7 cellular contexts compared by ENCODE assay signal in the genomic region with DNA sequence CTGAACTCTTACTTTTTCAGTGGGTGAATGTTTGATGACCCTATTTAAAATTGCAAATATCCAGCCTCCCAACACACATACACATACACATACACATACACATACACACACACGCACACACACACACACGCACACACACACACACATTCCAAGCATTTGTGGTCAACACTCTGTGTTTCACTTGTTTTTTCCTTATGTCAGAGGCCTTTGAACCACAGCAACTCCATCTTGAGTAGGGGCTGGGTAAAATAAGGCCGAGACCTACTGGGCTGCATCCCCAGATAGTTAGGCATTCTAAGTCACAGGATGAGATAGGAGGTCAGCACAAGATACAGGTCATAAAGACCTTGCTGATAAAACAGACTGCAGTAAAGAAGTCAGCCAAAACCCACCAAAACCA. TPM values are rescaled to one million over a fixed set of nuclear protein-coding genes. Genes with fewer than 3 reads are reported as not detected.
DNase-seq lines count a peak whose midpoint lies in the region; ATAC-seq, FAIRE-seq and TF ChIP-seq lines count a peak whose summit lies in the region.
"Not testable (repeated sequence)": the region's sequence is repeated elsewhere in the genome, so short reads cannot be mapped to it uniquely, and the experiment has no call there.

No MANE protein-coding gene starts in this region.

- 80% methylated on average over 3 of the region's 3 CpGs for WGBS in K562 (ENCODE audit: insufficient coverage, low coverage, missing lambda C conversion rate)

- not testable (repeated sequence) for TF ChIP-seq RAD21 in K562 (CRISPR knock-in tag; conservative IDR thresholded peaks at IDR 0.05 in 1 of 2, IDR thresholded peaks at IDR 0.05 in 1 of 2)

- not testable (repeated sequence) for H2AFZ ChIP-seq in GM23338; PC-3 (ENCODE audit: low read length)
- H2AFZ ChIP-seq in K562 (ENCODE audit: low read depth, low read length) (peak overlapping the region; percentile 86), neuron (ENCODE audit: low read depth, low read length) (peak overlapping the region; percentile 67)

- not testable (repeated sequence) for H3K27me3 ChIP-seq in Caco-2 (replicated peaks; ENCODE audit: control insufficient read depth, insufficient read depth, low read length); GM23338 (ENCODE audit: insufficient read depth); PC-3 (ENCODE audit: low read length); K562 (ENCODE audit: control insufficient read depth in 2 of 2, insufficient read depth in 2 of 2, low read length in 2 of 2); endocrine pancreas (ENCODE audit: control insufficient read depth, insufficient read depth, low read length); neuron (ENCODE audit: insufficient read depth, low read length)

- in situ Hi-C loops in K562 (cut with MboI): not testable (repeated sequence)

- H3K9me3 Mint-ChIP-seq in Caco-2 (ENCODE audit: unreplicated experiment); GM23338: not testable (repeated sequence)

- not testable (repeated sequence) for H3K27ac ChIP-seq in GM23338 (ENCODE audit: low read depth); PC-3 (ENCODE audit: low read length); K562 (ENCODE audit: extremely low read depth, low read depth, low read length)

- TF ChIP-seq EP300 in K562 (IDR thresholded peaks at IDR 0.05; ENCODE audit: low read length): not testable (repeated sequence)

- not testable (repeated sequence) for TF ChIP-seq CTCF in Caco-2 (IDR thresholded peaks at IDR 0.05; ENCODE audit: insufficient read depth in 1 of 2, low read depth in 1 of 2, low read length in 1 of 2, severe bottlenecking in 1 of 2, unreplicated experiment in 1 of 2); GM23338 (conservative IDR thresholded peaks at IDR 0.05; ENCODE audit: low read depth in 2 of 2); PC-3 (conservative IDR thresholded peaks at IDR 0.05; ENCODE audit: low read depth, low read length); K562 (IDR thresholded peaks at IDR 0.05 in 2 of 3, conservative IDR thresholded peaks at IDR 0.05 in 1 of 3; ENCODE audit: insufficient read depth in 2 of 3, low read depth in 1 of 3, low read length in 3 of 3)

- peak; percentile 4 for FAIRE-seq in HTR-8/SVneo (lab: Jason Lieb, UNC)
- not testable (repeated sequence) for FAIRE-seq in K562 (lab: Jason Lieb, UNC)

- H3K79me2 ChIP-seq in GM23338 (replicated peaks; ENCODE audit: insufficient read depth); PC-3 (ENCODE audit: low read length); K562 (ENCODE audit: control insufficient read depth, insufficient read depth, low read length): not testable (repeated sequence)

- H3K4me1 Mint-ChIP-seq in Caco-2 (ENCODE audit: low read depth, unreplicated experiment): not testable (repeated sequence)
- peaks cover 26% of the 10 kb centered on the region for H3K4me1 Mint-ChIP-seq in GM23338

- H3K27ac Mint-ChIP-seq in Caco-2 (ENCODE audit: unreplicated experiment): not testable (repeated sequence)
- H3K27ac Mint-ChIP-seq in GM23338: 0 out of 2 replicates have a peak overlapping the region, but pooled peaks have one; percentile 0

- POLR2A ChIA-PET in Caco-2 (lab: Charles Lee); PC-3 (lab: Charles Lee; ENCODE audit: unreplicated experiment); K562 (lab: Yijun Ruan, JAX): not testable (repeated sequence)

- intact Hi-C loops in Caco-2 (cut with micrococcal nuclease; ENCODE audit: unreplicated experiment); PC-3 (cut with micrococcal nuclease); K562 (cut with micrococcal nuclease): not testable (repeated sequence)

- not testable (repeated sequence) for DNase-seq in Caco-2; GM23338 (ENCODE audit: low spot score); HTR-8/SVneo (ENCODE audit: insufficient read length, low spot score); PC-3; K562 (ENCODE audit: extremely low read depth in 1 of 4, low spot score in 3 of 4)

- H4K20me1 ChIP-seq in GM23338 (replicated peaks; ENCODE audit: insufficient read depth); PC-3 (ENCODE audit: low read length); K562 (replicated peaks; ENCODE audit: control insufficient read depth, insufficient read depth, low read length): not testable (repeated sequence)

- not testable (repeated sequence) for H3K4me1 ChIP-seq in Caco-2; PC-3 (ENCODE audit: insufficient read depth, low read length); K562 (replicated peaks in 1 of 2; ENCODE audit: control insufficient read depth in 2 of 2, insufficient read depth in 2 of 2, low read length in 2 of 2); endocrine pancreas (ENCODE audit: control insufficient read depth, insufficient read depth, low read length); neuron (ENCODE audit: insufficient read depth, low read length)
- H3K4me1 ChIP-seq in GM23338 (ENCODE audit: insufficient read depth): peaks cover 14% of the 10 kb centered on the region; the same call in 1 of the 2 replicates

- not testable (repeated sequence) for H3K36me3 Mint-ChIP-seq in Caco-2 (ENCODE audit: insufficient read depth, unreplicated experiment); GM23338 (ENCODE audit: low read depth)

- not testable (repeated sequence) for TF ChIP-seq POLR2A in K562 (conservative IDR thresholded peaks at IDR 0.05)

- H3K9me2 ChIP-seq in GM23338 (ENCODE audit: insufficient read depth); PC-3 (replicated peaks; ENCODE audit: low read length): not testable (repeated sequence)

- H3K4me3 ChIP-seq in Caco-2 (ENCODE audit: low read depth, low read length); GM23338; PC-3 (ENCODE audit: low read length); K562: not testable (repeated sequence)
- H3K4me3 ChIP-seq in endocrine pancreas (ENCODE audit: control insufficient read depth, insufficient read depth, low read length) (peak overlapping the region; percentile 71), neuron (ENCODE audit: low read length) (peak overlapping the region; percentile 31)

- BruUV-seq in Caco-2 (replicated peaks; lab: Mats Ljungman, UMichigan); PC-3 (replicated peaks; lab: Mats Ljungman, UMichigan); K562 (replicated peaks; lab: Mats Ljungman, UMichigan): not testable (repeated sequence)

- not testable (repeated sequence) for H3F3A ChIP-seq in GM23338 (replicated peaks; ENCODE audit: low read depth); PC-3 (ENCODE audit: low read length, unreplicated experiment)

- H3K9ac ChIP-seq in PC-3 (ENCODE audit: low read length); K562 (ENCODE audit: insufficient read depth in 1 of 2, low read depth in 2 of 2, low read length in 2 of 2); endocrine pancreas (ENCODE audit: control insufficient read depth, insufficient read depth, low read length): not testable (repeated sequence)

- not testable (repeated sequence) for H3K9me3 ChIP-seq in Caco-2; PC-3 (ENCODE audit: low read length); K562 (replicated peaks; ENCODE audit: control insufficient read depth, insufficient read depth, low read depth, low read length); endocrine pancreas (ENCODE audit: control insufficient read depth, low read length); neuron (ENCODE audit: low read length)

- H3K4me2 ChIP-seq in GM23338; K562 (ENCODE audit: insufficient read depth, low read length): not testable (repeated sequence)
- H3K4me2 ChIP-seq in PC-3 (ENCODE audit: low read length): peak overlapping the region; percentile 41; the same call in 1 of the 2 replicates

- not testable (repeated sequence) for ATAC-seq in GM23338, PC-3, K562

- not testable (repeated sequence) for H3K9me1 ChIP-seq in K562 (ENCODE audit: control insufficient read depth, insufficient read depth, low read length)

- not testable (repeated sequence) for H3K36me3 ChIP-seq in Caco-2 (ENCODE audit: control insufficient read depth, insufficient read depth, low read length); GM23338 (ENCODE audit: insufficient read depth); PC-3 (ENCODE audit: low read depth, low read length); K562 (ENCODE audit: control insufficient read depth, insufficient read depth, low read length); endocrine pancreas (ENCODE audit: control insufficient read depth, insufficient read depth, low read length); neuron (ENCODE audit: insufficient read depth, low read length)

- peak overlapping the region; percentile 4 for H3K4me3 Mint-ChIP-seq in Caco-2 (ENCODE audit: unreplicated experiment)
- H3K4me3 Mint-ChIP-seq in GM23338: not testable (repeated sequence)

- peaks cover 11% of the 10 kb centered on the region for H3K27me3 Mint-ChIP-seq in Caco-2 (ENCODE audit: insufficient read depth, unreplicated experiment)
- not testable (repeated sequence) for H3K27me3 Mint-ChIP-seq in GM23338 (ENCODE audit: insufficient read depth, low read depth, poor library complexity)

- CTCF ChIA-PET in Caco-2 (lab: Charles Lee); PC-3 (lab: Charles Lee); K562 (lab: Yijun Ruan, JAX; ENCODE audit: low intra/inter-chr PET ratio): not testable (repeated sequence)

RNA-seq across cellular contexts. Expression of a gene that starts 56.6 kb away (rescaled TPM):
- total RNA-seq in Caco-2 (2022) (27.5 and 30.5 TPM in 2 replicates), PC-3 (2014; rRNA removed) (17.9 and 18.4 TPM in 2 replicates), K562 (2014; rRNA removed) (21.1 and 23.9 TPM in 2 replicates), K562 (2014; rRNA removed; fragmentation: Illumina TruSeq; extraction: Trizol) (39.1 and 45.4 TPM in 2 replicates), K562 (2015; rRNA removed; fragmentation: Illumina TruSeq; extraction: Trizol) (42.0 and 47.3 TPM in 2 replicates), K562 (2021) (23.7 and 24.0 TPM in 2 replicates)
- total RNA-seq in GM23338 (2014; rRNA removed; shearing (Covaris generic)): 39.1 and 41.8 TPM in 2 replicates
- polyA plus RNA-seq in GM23338 (2016; fragmentation: Nextera tagmentation; extraction: Ambion mirVana) (44.5 and 54.4 TPM in 2 replicates), K562 (2011; rRNA removed) (16.7 and 22.7 TPM in 2 replicates), K562 (2014; fragmentation: Illumina TruSeq; extraction: Trizol) (19.9 and 25.8 TPM in 2 replicates), K562 (2014; fragmentation: Nextera tagmentation; extraction: Ambion mirVana) (1 to 10 TPM; 6.9 to 7.9 TPM), K562 (2014; rRNA removed) (16.8 and 17.2 TPM in 2 replicates)
- 20.0 and 81.8 TPM in 2 replicates for total RNA-seq in K562 (2011; cell fraction: chromatin; rRNA removed; ENCODE audit: low replicate concordance)
- total RNA-seq in K562 (2011; cell fraction: nucleolus; rRNA removed): 11.8 and 12.4 TPM in 2 replicates
- total RNA-seq in K562 (2011; cell fraction: nucleoplasm; rRNA removed): 25.7 and 37.8 TPM in 2 replicates
- polyA plus RNA-seq in K562 (2011; cell fraction: cytosol; rRNA removed): 4.7 and 7.3 TPM in 2 replicates
- 15.5 and 18.2 TPM in 2 replicates for polyA plus RNA-seq in K562 (2011; cell fraction: nucleus; rRNA removed)
- polyA plus RNA-seq in K562 (2012): 10.3 and 13.3 TPM in 2 replicates
- polyA minus RNA-seq in K562 (2011; rRNA and poly(A)+ RNA removed): 34.7 and 37.3 TPM in 2 replicates
- polyA minus RNA-seq in K562 (2011; cell fraction: cytosol; rRNA and poly(A)+ RNA removed): 10.6 and 15.2 TPM in 2 replicates
- polyA minus RNA-seq in K562 (2011; cell fraction: nucleus; rRNA and poly(A)+ RNA removed): 16.3 and 26.9 TPM in 2 replicates
